In the genomic region with DNA sequence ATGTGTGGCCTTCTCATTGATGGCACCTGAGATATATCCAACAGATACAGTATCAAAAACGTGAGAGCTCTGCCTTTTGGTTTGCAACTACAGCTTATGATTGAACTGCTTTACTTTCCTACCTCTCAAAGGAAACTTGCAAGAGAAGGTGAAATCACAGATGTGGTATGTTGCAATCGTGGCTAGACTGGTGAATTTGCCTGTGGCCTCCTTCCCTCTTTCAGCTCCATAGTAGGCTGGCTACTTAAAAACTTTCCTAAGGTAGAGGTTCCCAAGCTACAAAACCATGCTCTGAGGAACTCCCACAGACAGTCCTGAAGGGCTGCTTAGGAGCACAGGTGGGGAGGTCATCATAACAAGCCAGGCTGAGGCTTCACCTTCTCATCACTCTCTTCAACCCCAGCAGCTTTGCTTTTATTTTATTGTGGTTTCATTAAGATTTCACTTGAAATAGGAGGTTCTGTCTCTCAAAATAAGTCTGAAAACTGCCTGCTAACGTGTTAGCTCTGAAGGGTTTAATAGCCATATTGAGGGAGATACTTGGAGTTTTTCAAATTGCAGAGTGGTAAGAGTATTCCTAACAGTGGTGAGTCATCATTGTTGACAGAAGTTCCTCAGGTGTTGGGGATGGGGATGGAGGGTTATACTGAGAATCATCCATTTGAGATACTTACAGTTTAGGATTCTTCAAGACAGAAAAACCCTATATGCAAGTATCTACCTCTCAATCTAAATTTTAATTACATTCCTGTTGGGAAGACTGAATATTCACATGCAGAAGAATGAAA, we compare ENCODE assay signal across 1 cellular context.
TF ChIP-seq lines count a peak whose summit lies in the region.

No MANE protein-coding gene starts in this region.

TF ChIP-seq in HEK293, 187 proteins besides CTCF, POLR2A, EP300 and RAD21:
- TF ChIP-seq ZNF175 (tag by site-specific recombination; IDR thresholded peaks at IDR 0.05) (no peak), ZNF529 (tag by site-specific recombination; IDR thresholded peaks at IDR 0.05; ENCODE audit: insufficient replicate concordance) (no peak), SCRT1 (tag by site-specific recombination; IDR thresholded peaks at IDR 0.05; ENCODE audit: borderline replicate concordance) (peak; percentile 23; the same call in 1 of the 2 replicates), ZNF76 (tag by site-specific recombination; IDR thresholded peaks at IDR 0.05; ENCODE audit: borderline replicate concordance, low read depth) (no peak), MZF1 (tag by site-specific recombination; IDR thresholded peaks at IDR 0.05; ENCODE audit: borderline replicate concordance) (peak; percentile 53; the same call in 1 of the 2 replicates), ZNF114 (tag by site-specific recombination; IDR thresholded peaks at IDR 0.05) (no peak), ZNF398 (tag by site-specific recombination; IDR thresholded peaks at IDR 0.05) (no peak), ZNF645 (tag by site-specific recombination; IDR thresholded peaks at IDR 0.05) (no peak), ZBTB17 (tag by site-specific recombination; IDR thresholded peaks at IDR 0.05) (no peak), MYNN (tag by site-specific recombination; IDR thresholded peaks at IDR 0.05; ENCODE audit: borderline replicate concordance) (no peak), ZNF785 (tag by site-specific recombination; IDR thresholded peaks at IDR 0.05) (no peak), ZNF24 (tag by site-specific recombination; IDR thresholded peaks at IDR 0.05) (no peak), ZNF624 (tag by site-specific recombination; IDR thresholded peaks at IDR 0.05) (no peak), ZNF621 (tag by site-specific recombination; IDR thresholded peaks at IDR 0.05) (no peak), ZNF311 (tag by site-specific recombination; IDR thresholded peaks at IDR 0.05; ENCODE audit: borderline replicate concordance) (no peak), ZNF549 (tag by site-specific recombination; IDR thresholded peaks at IDR 0.05) (no peak), ZSCAN18 (tag by site-specific recombination; IDR thresholded peaks at IDR 0.05) (no peak), TRIM28 (IDR thresholded peaks at IDR 0.05; ENCODE audit: borderline replicate concordance, low read length) (no peak), ZNF416 (tag by site-specific recombination; IDR thresholded peaks at IDR 0.05) (no peak), ZNF184 (tag by site-specific recombination; IDR thresholded peaks at IDR 0.05) (no peak), SCRT2 (tag by site-specific recombination; IDR thresholded peaks at IDR 0.05) (peak; percentile 43)
